ENCODE assay signal across 30 cellular contexts in genomic region chr5:96101358-96102089, GRCh38.
"Had no signal": no experiment of that assay in that cellular context is flagged by ENCODE, and none has a peak within 500 bp of the region (broad histone marks: within the 10 kb centered on the region; RNA-seq: fewer than 3 reads in every experiment).

No MANE protein-coding gene starts in this region.

- H3K27me3 Mint-ChIP-seq: activated CD4-positive, alpha-beta memory T cell treated with anti-CD3 and anti-CD28 coated beads, Interleukin-2, amount 10 ng/mL, durations not matched to agents 7 days and 5 days had no signal

- H3K4me1 ChIP-seq: adrenal gland, Peyer's patch, SJCRH30 had no signal

- DNase-seq: activated CD4-positive, alpha-beta memory T cell treated with anti-CD3 and anti-CD28 coated beads, Interleukin-2, amount 10 ng/mL, durations not matched to agents 7 days and 5 days; activated CD4-positive, alpha-beta T cell treated with anti-CD3 and anti-CD28 coated beads for 1 hour; activated CD4-positive, alpha-beta T cell treated with anti-CD3 and anti-CD28 coated beads for 48 hours; activated CD4-positive, CD25-positive, alpha-beta regulatory T cell; activated CD8-positive, alpha-beta memory T cell treated with anti-CD3 and anti-CD28 coated beads for 24 hours; activated CD8-positive, alpha-beta memory T cell treated with anti-CD3 and anti-CD28 coated beads, Interleukin-2, amount 10 ng/mL, durations not matched to agents 7 days and 5 days; activated CD8-positive, alpha-beta memory T cell treated with anti-CD3 and anti-CD28 coated beads, Interleukin-2, amount 50 U/mL, for 48 hours; activated gamma-delta T cell; activated naive CD4-positive, alpha-beta T cell treated with anti-CD3 and anti-CD28 coated beads for 36 hours; activated T-cell treated with anti-CD3 and anti-CD28 coated beads, Interleukin-2, amount 50 U/mL, for 1 hour; activated T-cell treated with anti-CD3 and anti-CD28 coated beads, Interleukin-2, amount 50 U/mL, for 72 hours; adrenal gland; central memory CD4-positive, alpha-beta T cell; NCI-H1105 treated with DMSO at 0.1 percent for 48 hours; NCI-H1436; NCI-H1694; NCI-H1930; NCI-H2081 treated with DMSO at 0.1 percent for 48 hours; NCI-H345; NCI-H524 treated with DMSO at 0.1 percent for 48 hours; Peyer's patch; Right ventricle myocardium superior; RPMI8226; SJCRH30; T1000; WERI-Rb-1 had no signal

- H3K4me3 Mint-ChIP-seq: activated CD4-positive, alpha-beta memory T cell treated with anti-CD3 and anti-CD28 coated beads, Interleukin-2, amount 10 ng/mL, durations not matched to agents 7 days and 5 days; activated CD8-positive, alpha-beta memory T cell treated with anti-CD3 and anti-CD28 coated beads, Interleukin-2, amount 10 ng/mL, durations not matched to agents 7 days and 5 days; activated naive CD4-positive, alpha-beta T cell treated with anti-CD3 and anti-CD28 coated beads for 36 hours; activated T-cell treated with anti-CD3 and anti-CD28 coated beads, Interleukin-2, amount 50 U/mL, for 72 hours; brain had no signal

- H3K27me3 ChIP-seq: adrenal gland, Peyer's patch, SJCRH30 had no signal

- H3K36me3 Mint-ChIP-seq: brain had no signal

- H3K27ac Mint-ChIP-seq: activated CD4-positive, alpha-beta memory T cell treated with anti-CD3 and anti-CD28 coated beads, Interleukin-2, amount 10 ng/mL, durations not matched to agents 7 days and 5 days; activated CD8-positive, alpha-beta memory T cell treated with anti-CD3 and anti-CD28 coated beads, Interleukin-2, amount 10 ng/mL, durations not matched to agents 7 days and 5 days; activated naive CD4-positive, alpha-beta T cell treated with anti-CD3 and anti-CD28 coated beads for 36 hours; activated naive CD4-positive, alpha-beta T cell treated with anti-CD3 and anti-CD28 coated beads, Interleukin-2, amount 50 U/mL, for 72 hours; activated T-cell treated with anti-CD3 and anti-CD28 coated beads, Interleukin-2, amount 50 U/mL, for 72 hours; activated T-helper 2 cell treated with anti-CD3 and anti-CD28 coated beads, Interferon-gamma antibody, Interleukin-2, Interleukin-4, amounts not matched to agents 10 μg/mL and 5 μg/mL and 100 μg/mL, durations not matched to agents 14 hours and 24 hours and 36 hours; brain had no signal

- H3K4me1 Mint-ChIP-seq: activated CD4-positive, alpha-beta memory T cell treated with anti-CD3 and anti-CD28 coated beads, Interleukin-2, amount 10 ng/mL, durations not matched to agents 7 days and 5 days; activated CD8-positive, alpha-beta memory T cell treated with anti-CD3 and anti-CD28 coated beads, Interleukin-2, amount 10 ng/mL, durations not matched to agents 7 days and 5 days; brain had no signal

- H3K27ac ChIP-seq: adrenal gland, Peyer's patch, SJCRH30, SK-N-MC, WERI-Rb-1 had no signal

- H3K36me3 ChIP-seq: adrenal gland, Peyer's patch, SJCRH30, WERI-Rb-1 had no signal

- H3K4me3 ChIP-seq: adrenal gland, Peyer's patch, SJCRH30, SK-N-MC had no signal

- ATAC-seq: activated CD8-positive, alpha-beta memory T cell treated with anti-CD3 and anti-CD28 coated beads, Interleukin-2, amount 10 ng/mL, durations not matched to agents 7 days and 5 days; activated naive CD4-positive, alpha-beta T cell treated with anti-CD3 and anti-CD28 coated beads, Interleukin-2, amount 50 U/mL, for 72 hours; activated T-cell treated with anti-CD3 and anti-CD28 coated beads, Interleukin-2, amount 50 U/mL, for 72 hours had no signal

- H3K9me3 ChIP-seq: adrenal gland, Peyer's patch had no signal
